In the genomic region with DNA sequence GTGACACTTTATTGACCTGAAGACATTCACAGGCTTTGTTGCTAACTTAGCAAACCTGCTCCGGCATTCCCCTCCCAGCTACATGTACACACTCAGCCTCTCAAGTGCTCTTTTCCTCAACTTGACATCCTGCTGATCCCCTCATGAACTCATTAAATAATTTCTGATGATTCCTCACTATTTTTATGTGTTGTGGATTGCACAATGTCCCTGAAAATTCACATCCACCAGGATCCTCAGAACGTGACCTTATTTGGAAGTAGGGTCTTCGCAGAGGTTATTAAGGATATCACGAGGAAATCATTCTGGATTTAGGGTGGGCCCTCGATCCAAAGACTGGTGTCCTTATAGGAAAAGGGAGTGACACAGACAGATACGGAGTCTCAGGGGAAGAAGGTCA, we compare ENCODE assay signal across 30 cellular contexts.
"Had no signal": no experiment of that assay in that cellular context is flagged by ENCODE, and none has a peak within 500 bp of the region (broad histone marks: within the 10 kb centered on the region; RNA-seq: fewer than 3 reads in every experiment).

No MANE protein-coding gene starts in this region.

- H3K9me3 Mint-ChIP-seq: dendritic cell treated with granulocyte-macrophage colony-stimulating factor and Interleukin-4, amounts not matched to agents 40 ng/mL and 50 ng/mL, for 4 days; endodermal cell; mesothelial cell of epicardium; naive B cell; natural killer cell treated with Interleukin-12 subunit alpha and Interleukin-12 subunit beta and Interleukin-15 and Interleukin-18, amount 100 ng/mL, for 72 hours; neural progenitor cell had no signal

- ATAC-seq: foreskin keratinocyte; gastroesophageal sphincter; heart left ventricle; left lobe of liver; mucosa of descending colon; natural killer cell treated with Interleukin-12 subunit alpha and Interleukin-12 subunit beta and Interleukin-15 and Interleukin-18, amount 100 ng/mL, for 72 hours; sciatic nerve; stimulated activated naive CD8-positive, alpha-beta T cell treated with anti-CD3 and anti-CD28 coated beads, Interleukin-15, Interleukin-2, amounts not matched to agents 100 U/mL and 50 U/mL, for 24 hours had no signal

- DNase-seq: colonic mucosa; effector CD8-positive, alpha-beta T cell; endodermal cell; foreskin keratinocyte; heart left ventricle; kidney; mesenchymal stem cell; mucosa of descending colon; naive B cell; stimulated activated CD4-positive, alpha-beta T cell treated with anti-CD3 and anti-CD28 coated beads, Interleukin-12 subunit alpha, Interleukin-12 subunit beta, amount 100 ng/mL, for 4 hours; stimulated activated CD4-positive, alpha-beta T cell treated with anti-CD3 and anti-CD28 coated beads, Interleukin-1b, Interleukin-23, amount 100 ng/mL, for 48 hours; stimulated activated CD4-positive, alpha-beta T cell treated with anti-CD3 and anti-CD28 coated beads, Interleukin-4, amount 100 ng/mL, for 1 hour; stimulated activated CD8-positive, alpha-beta memory T cell treated with anti-CD3 and anti-CD28 coated beads, Interleukin-4, amount 100 ng/mL, for 48 hours; stimulated activated naive CD8-positive, alpha-beta T cell treated with anti-CD3 and anti-CD28 coated beads, Interleukin-15, Interleukin-2, amounts not matched to agents 100 U/mL and 50 U/mL, for 24 hours; upper lobe of left lung had no signal

- H2AFZ ChIP-seq: hepatocyte, parathyroid adenoma had no signal

- H3K4me1 ChIP-seq: colonic mucosa, esophagus muscularis mucosa, foreskin keratinocyte, gastroesophageal sphincter, parathyroid adenoma, tibial nerve, upper lobe of left lung had no signal

- H3K36me3 ChIP-seq: colonic mucosa, esophagus muscularis mucosa, gastroesophageal sphincter, heart left ventricle, neural progenitor cell, thoracic aorta, tibial nerve, upper lobe of left lung had no signal

- H3K79me2 ChIP-seq: hepatocyte, parathyroid adenoma had no signal

- H3K9me3 ChIP-seq: colonic mucosa, esophagus muscularis mucosa, gastroesophageal sphincter, heart left ventricle, mucosa of descending colon, thoracic aorta, tibial nerve, upper lobe of left lung had no signal

- H3K4me3 ChIP-seq: colonic mucosa, esophagus muscularis mucosa, gastroesophageal sphincter, heart left ventricle, hepatocyte, mucosa of descending colon, neural progenitor cell, smooth muscle cell, thoracic aorta, tibial nerve, upper lobe of left lung had no signal

- H3K36me3 Mint-ChIP-seq: mesothelial cell of epicardium; naive B cell; natural killer cell treated with Interleukin-12 subunit alpha and Interleukin-12 subunit beta and Interleukin-15 and Interleukin-18, amount 100 ng/mL, for 72 hours; neural progenitor cell had no signal

- H3K27me3 ChIP-seq: colonic mucosa, esophagus muscularis mucosa, foreskin keratinocyte, gastroesophageal sphincter, heart left ventricle, hepatocyte, neural progenitor cell, tibial nerve, upper lobe of left lung had no signal

- FAIRE-seq: kidney, urothelium cell line had no signal

- H3K9ac ChIP-seq: neural progenitor cell, parathyroid adenoma had no signal

- H3K4me3 Mint-ChIP-seq: dendritic cell treated with granulocyte-macrophage colony-stimulating factor and Interleukin-4, amounts not matched to agents 40 ng/mL and 50 ng/mL, for 4 days; endodermal cell; mesothelial cell of epicardium; naive B cell; natural killer cell treated with Interleukin-12 subunit alpha and Interleukin-12 subunit beta and Interleukin-15 and Interleukin-18, amount 100 ng/mL, for 72 hours; neural progenitor cell had no signal

- H3K27me3 Mint-ChIP-seq: dendritic cell treated with granulocyte-macrophage colony-stimulating factor and Interleukin-4, amounts not matched to agents 40 ng/mL and 50 ng/mL, for 4 days; naive B cell; natural killer cell treated with Interleukin-12 subunit alpha and Interleukin-12 subunit beta and Interleukin-15 and Interleukin-18, amount 100 ng/mL, for 72 hours; progenitor cell of endocrine pancreas had no signal

- H3K27ac ChIP-seq: colonic mucosa, esophagus muscularis mucosa, foreskin keratinocyte, gastroesophageal sphincter, heart left ventricle, hepatocyte, neural progenitor cell, parathyroid adenoma, thoracic aorta, tibial nerve, upper lobe of left lung had no signal

- H3K27ac Mint-ChIP-seq: dendritic cell treated with granulocyte-macrophage colony-stimulating factor and Interleukin-4, amounts not matched to agents 40 ng/mL and 50 ng/mL, for 4 days; endodermal cell; mesothelial cell of epicardium; natural killer cell treated with Interleukin-12 subunit alpha and Interleukin-12 subunit beta and Interleukin-15 and Interleukin-18, amount 100 ng/mL, for 72 hours; neural progenitor cell; progenitor cell of endocrine pancreas had no signal

- H3K4me2 ChIP-seq: hepatocyte, smooth muscle cell had no signal
